Comparison of ENCODE assay signal across 1 cellular context in the genomic region with DNA sequence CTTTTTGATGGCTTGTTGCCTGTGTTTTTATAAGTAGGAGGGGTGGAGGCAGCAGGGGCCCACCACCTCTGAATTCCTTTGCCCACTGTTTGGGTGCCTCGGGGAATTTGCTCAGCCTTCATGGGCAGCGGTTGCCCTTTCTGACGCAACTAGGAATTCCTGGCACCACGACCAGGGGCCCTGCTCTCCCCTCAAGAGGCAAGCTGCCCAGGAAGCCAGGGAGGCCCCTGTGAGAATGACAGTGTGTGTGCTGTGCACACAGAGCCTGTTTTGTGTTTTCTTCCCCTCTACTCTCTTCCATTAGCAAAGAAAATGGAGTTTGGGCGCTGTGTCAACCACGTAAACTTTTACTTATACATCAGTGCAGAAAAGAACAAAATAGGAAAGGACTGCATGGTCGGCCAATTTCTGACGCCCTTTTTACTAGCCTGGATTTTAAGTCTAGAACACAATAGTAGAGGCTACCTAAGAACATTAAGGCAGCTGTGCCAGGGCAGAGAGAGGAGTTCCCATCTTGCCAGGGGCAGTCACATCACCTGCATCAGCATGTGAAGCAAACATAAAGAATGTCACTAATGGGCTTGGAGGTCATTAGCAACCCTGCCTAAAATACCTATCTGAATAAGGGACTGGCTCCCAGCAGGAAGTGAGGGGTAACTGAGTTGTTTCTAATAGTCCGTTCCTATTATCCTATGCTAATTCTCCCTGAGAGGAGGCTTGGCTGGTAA.
TF ChIP-seq lines count a peak whose summit lies in the region.

No MANE protein-coding gene starts in this region.

TF ChIP-seq in HepG2, 621 proteins besides CTCF, POLR2A, EP300 and RAD21 (continued from another document and continues in another):
- TF ChIP-seq, protein P1, sequence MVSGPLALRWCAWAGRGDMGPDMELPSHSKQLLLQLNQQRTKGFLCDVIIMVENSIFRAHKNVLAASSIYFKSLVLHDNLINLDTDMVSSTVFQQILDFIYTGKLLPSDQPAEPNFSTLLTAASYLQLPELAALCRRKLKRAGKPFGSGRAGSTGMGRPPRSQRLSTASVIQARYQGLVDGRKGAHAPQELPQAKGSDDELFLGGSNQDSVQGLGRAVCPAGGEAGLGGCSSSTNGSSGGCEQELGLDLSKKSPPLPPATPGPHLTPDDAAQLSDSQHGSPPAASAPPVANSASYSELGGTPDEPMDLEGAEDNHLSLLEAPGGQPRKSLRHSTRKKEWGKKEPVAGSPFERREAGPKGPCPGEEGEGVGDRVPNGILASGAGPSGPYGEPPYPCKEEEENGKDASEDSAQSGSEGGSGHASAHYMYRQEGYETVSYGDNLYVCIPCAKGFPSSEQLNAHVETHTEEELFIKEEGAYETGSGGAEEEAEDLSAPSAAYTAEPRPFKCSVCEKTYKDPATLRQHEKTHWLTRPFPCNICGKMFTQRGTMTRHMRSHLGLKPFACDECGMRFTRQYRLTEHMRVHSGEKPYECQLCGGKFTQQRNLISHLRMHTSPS (CRISPR knock-in tag; IDR thresholded peaks at IDR 0.05; ENCODE audit: low read depth), result peak; percentile 91
- TF ChIP-seq ZFP1 (CRISPR knock-in tag; IDR thresholded peaks at IDR 0.05) (no peak), ZNF788 (CRISPR knock-in tag; IDR thresholded peaks at IDR 0.05; ENCODE audit: borderline replicate concordance) (no peak), AGO1 (IDR thresholded peaks at IDR 0.05; ENCODE audit: low read depth, low read length, poor library complexity, severe bottlenecking) (no peak), ZNF644 (CRISPR knock-in tag; IDR thresholded peaks at IDR 0.05; ENCODE audit: low read depth) (peak; percentile 50; the same call in 1 of the 2 replicates), HDAC6 (IDR thresholded peaks at IDR 0.05; ENCODE audit: low read depth, low read length) (no peak), RXRA (CRISPR knock-in tag; IDR thresholded peaks at IDR 0.05) (0 out of 2 replicates have a peak, but pooled peaks have one; percentile 22), GTF3A (CRISPR knock-in tag; conservative IDR thresholded peaks at IDR 0.05) (no peak), GATAD2A (CRISPR knock-in tag; IDR thresholded peaks at IDR 0.05) (peak; percentile 76), THAP11 (CRISPR knock-in tag; IDR thresholded peaks at IDR 0.05) (peak; percentile 39; the same call in 1 of the 2 replicates), ZNF549 (CRISPR knock-in tag; IDR thresholded peaks at IDR 0.05) (no peak), DPF2 (CRISPR knock-in tag; IDR thresholded peaks at IDR 0.05; ENCODE audit: borderline replicate concordance, low read depth) (no peak), FOXP1 (IDR thresholded peaks at IDR 0.05) (no peak), FOXP1 (CRISPR knock-in tag; IDR thresholded peaks at IDR 0.05) (0 out of 2 replicates have a peak, but pooled peaks have one; percentile 11), TSC22D2 (CRISPR knock-in tag; IDR thresholded peaks at IDR 0.05; ENCODE audit: borderline replicate concordance) (no peak), ZFP90 (CRISPR knock-in tag; IDR thresholded peaks at IDR 0.05; ENCODE audit: borderline replicate concordance) (no peak), HNRNPL (IDR thresholded peaks at IDR 0.05; ENCODE audit: low read depth, low read length) (peak; percentile 93), SMAD3 (CRISPR knock-in tag; IDR thresholded peaks at IDR 0.05) (0 out of 2 replicates have a peak, but pooled peaks have one; percentile 25), ZNF777 (CRISPR knock-in tag; IDR thresholded peaks at IDR 0.05) (no peak), ZNF883 (CRISPR knock-in tag; IDR thresholded peaks at IDR 0.05; ENCODE audit: not compliant biosample characterization) (no peak), SMARCC2 (IDR thresholded peaks at IDR 0.05) (no peak), NR2F1 (CRISPR knock-in tag; IDR thresholded peaks at IDR 0.05) (no peak), ZNF775 (CRISPR knock-in tag; IDR thresholded peaks at IDR 0.05; ENCODE audit: borderline replicate concordance) (no peak), HDAC2 (CRISPR knock-in tag; IDR thresholded peaks at IDR 0.05) (0 out of 2 replicates have a peak, but pooled peaks have one; percentile 15), TBX2 (CRISPR knock-in tag; IDR thresholded peaks at IDR 0.05; ENCODE audit: borderline replicate concordance) (no peak), SALL1 (CRISPR knock-in tag; IDR thresholded peaks at IDR 0.05) (0 out of 2 replicates have a peak, but pooled peaks have one; percentile 27), NFYB (CRISPR knock-in tag; IDR thresholded peaks at IDR 0.05) (no peak), ZFY (CRISPR knock-in tag; IDR thresholded peaks at IDR 0.05) (peak; percentile 40; the same call in 1 of the 2 replicates), SOX5 (CRISPR knock-in tag; IDR thresholded peaks at IDR 0.05; ENCODE audit: borderline replicate concordance) (peak; percentile 28; the same call in 1 of the 2 replicates), ZNF343 (CRISPR knock-in tag; IDR thresholded peaks at IDR 0.05) (no peak), ZNF383 (CRISPR knock-in tag; IDR thresholded peaks at IDR 0.05; ENCODE audit: borderline replicate concordance) (no peak), SRY (CRISPR knock-in tag; IDR thresholded peaks at IDR 0.05) (no peak)
- TF ChIP-seq, protein P2, sequence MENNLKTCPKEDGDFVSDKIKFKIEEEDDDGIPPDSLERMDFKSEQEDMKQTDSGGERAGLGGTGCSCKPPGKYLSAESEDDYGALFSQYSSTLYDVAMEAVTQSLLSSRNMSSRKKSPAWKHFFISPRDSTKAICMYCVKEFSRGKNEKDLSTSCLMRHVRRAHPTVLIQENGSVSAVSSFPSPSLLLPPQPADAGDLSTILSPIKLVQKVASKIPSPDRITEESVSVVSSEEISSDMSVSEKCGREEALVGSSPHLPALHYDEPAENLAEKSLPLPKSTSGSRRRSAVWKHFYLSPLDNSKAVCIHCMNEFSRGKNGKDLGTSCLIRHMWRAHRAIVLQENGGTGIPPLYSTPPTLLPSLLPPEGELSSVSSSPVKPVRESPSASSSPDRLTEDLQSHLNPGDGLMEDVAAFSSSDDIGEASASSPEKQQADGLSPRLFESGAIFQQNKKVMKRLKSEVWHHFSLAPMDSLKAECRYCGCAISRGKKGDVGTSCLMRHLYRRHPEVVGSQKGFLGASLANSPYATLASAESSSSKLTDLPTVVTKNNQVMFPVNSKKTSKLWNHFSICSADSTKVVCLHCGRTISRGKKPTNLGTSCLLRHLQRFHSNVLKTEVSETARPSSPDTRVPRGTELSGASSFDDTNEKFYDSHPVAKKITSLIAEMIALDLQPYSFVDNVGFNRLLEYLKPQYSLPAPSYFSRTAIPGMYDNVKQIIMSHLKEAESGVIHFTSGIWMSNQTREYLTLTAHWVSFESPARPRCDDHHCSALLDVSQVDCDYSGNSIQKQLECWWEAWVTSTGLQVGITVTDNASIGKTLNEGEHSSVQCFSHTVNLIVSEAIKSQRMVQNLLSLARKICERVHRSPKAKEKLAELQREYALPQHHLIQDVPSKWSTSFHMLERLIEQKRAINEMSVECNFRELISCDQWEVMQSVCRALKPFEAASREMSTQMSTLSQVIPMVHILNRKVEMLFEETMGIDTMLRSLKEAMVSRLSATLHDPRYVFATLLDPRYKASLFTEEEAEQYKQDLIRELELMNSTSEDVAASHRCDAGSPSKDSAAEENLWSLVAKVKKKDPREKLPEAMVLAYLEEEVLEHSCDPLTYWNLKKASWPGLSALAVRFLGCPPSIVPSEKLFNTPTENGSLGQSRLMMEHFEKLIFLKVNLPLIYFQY (CRISPR knock-in tag; IDR thresholded peaks at IDR 0.05; ENCODE audit: borderline replicate concordance), result no peak
- TF ChIP-seq, protein P3, sequence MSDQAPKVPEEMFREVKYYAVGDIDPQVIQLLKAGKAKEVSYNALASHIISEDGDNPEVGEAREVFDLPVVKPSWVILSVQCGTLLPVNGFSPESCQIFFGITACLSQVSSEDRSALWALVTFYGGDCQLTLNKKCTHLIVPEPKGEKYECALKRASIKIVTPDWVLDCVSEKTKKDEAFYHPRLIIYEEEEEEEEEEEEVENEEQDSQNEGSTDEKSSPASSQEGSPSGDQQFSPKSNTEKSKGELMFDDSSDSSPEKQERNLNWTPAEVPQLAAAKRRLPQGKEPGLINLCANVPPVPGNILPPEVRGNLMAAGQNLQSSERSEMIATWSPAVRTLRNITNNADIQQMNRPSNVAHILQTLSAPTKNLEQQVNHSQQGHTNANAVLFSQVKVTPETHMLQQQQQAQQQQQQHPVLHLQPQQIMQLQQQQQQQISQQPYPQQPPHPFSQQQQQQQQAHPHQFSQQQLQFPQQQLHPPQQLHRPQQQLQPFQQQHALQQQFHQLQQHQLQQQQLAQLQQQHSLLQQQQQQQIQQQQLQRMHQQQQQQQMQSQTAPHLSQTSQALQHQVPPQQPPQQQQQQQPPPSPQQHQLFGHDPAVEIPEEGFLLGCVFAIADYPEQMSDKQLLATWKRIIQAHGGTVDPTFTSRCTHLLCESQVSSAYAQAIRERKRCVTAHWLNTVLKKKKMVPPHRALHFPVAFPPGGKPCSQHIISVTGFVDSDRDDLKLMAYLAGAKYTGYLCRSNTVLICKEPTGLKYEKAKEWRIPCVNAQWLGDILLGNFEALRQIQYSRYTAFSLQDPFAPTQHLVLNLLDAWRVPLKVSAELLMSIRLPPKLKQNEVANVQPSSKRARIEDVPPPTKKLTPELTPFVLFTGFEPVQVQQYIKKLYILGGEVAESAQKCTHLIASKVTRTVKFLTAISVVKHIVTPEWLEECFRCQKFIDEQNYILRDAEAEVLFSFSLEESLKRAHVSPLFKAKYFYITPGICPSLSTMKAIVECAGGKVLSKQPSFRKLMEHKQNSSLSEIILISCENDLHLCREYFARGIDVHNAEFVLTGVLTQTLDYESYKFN (CRISPR knock-in tag; conservative IDR thresholded peaks at IDR 0.05), result peak; percentile 41; the same call in 1 of the 2 replicates
- TF ChIP-seq, protein P4, sequence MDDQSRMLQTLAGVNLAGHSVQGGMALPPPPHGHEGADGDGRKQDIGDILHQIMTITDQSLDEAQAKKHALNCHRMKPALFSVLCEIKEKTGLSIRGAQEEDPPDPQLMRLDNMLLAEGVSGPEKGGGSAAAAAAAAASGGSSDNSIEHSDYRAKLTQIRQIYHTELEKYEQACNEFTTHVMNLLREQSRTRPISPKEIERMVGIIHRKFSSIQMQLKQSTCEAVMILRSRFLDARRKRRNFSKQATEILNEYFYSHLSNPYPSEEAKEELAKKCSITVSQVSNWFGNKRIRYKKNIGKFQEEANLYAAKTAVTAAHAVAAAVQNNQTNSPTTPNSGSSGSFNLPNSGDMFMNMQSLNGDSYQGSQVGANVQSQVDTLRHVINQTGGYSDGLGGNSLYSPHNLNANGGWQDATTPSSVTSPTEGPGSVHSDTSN (CRISPR knock-in tag; IDR thresholded peaks at IDR 0.05; ENCODE audit: borderline replicate concordance), result no peak
- TF ChIP-seq, protein P5, sequence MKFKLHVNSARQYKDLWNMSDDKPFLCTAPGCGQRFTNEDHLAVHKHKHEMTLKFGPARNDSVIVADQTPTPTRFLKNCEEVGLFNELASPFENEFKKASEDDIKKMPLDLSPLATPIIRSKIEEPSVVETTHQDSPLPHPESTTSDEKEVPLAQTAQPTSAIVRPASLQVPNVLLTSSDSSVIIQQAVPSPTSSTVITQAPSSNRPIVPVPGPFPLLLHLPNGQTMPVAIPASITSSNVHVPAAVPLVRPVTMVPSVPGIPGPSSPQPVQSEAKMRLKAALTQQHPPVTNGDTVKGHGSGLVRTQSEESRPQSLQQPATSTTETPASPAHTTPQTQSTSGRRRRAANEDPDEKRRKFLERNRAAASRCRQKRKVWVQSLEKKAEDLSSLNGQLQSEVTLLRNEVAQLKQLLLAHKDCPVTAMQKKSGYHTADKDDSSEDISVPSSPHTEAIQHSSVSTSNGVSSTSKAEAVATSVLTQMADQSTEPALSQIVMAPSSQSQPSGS (CRISPR knock-in tag; IDR thresholded peaks at IDR 0.05), result no peak
- TF ChIP-seq, protein P6, sequence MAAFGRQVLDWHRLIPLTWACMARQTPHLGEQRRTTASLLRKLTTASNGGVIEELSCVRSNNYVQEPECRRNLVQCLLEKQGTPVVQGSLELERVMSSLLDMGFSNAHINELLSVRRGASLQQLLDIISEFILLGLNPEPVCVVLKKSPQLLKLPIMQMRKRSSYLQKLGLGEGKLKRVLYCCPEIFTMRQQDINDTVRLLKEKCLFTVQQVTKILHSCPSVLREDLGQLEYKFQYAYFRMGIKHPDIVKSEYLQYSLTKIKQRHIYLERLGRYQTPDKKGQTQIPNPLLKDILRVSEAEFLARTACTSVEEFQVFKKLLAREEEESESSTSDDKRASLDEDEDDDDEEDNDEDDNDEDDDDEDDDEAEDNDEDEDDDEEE (CRISPR knock-in tag; IDR thresholded peaks at IDR 0.05), result no peak
- TF ChIP-seq, protein P7, sequence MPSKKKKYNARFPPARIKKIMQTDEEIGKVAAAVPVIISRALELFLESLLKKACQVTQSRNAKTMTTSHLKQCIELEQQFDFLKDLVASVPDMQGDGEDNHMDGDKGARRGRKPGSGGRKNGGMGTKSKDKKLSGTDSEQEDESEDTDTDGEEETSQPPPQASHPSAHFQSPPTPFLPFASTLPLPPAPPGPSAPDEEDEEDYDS (CRISPR knock-in tag; IDR thresholded peaks at IDR 0.05), result no peak
- TF ChIP-seq, protein P8, sequence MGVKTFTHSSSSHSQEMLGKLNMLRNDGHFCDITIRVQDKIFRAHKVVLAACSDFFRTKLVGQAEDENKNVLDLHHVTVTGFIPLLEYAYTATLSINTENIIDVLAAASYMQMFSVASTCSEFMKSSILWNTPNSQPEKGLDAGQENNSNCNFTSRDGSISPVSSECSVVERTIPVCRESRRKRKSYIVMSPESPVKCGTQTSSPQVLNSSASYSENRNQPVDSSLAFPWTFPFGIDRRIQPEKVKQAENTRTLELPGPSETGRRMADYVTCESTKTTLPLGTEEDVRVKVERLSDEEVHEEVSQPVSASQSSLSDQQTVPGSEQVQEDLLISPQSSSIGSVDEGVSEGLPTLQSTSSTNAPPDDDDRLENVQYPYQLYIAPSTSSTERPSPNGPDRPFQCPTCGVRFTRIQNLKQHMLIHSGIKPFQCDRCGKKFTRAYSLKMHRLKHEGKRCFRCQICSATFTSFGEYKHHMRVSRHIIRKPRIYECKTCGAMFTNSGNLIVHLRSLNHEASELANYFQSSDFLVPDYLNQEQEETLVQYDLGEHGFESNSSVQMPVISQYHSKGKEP (CRISPR knock-in tag; IDR thresholded peaks at IDR 0.05), result no peak
- TF ChIP-seq, protein P9, sequence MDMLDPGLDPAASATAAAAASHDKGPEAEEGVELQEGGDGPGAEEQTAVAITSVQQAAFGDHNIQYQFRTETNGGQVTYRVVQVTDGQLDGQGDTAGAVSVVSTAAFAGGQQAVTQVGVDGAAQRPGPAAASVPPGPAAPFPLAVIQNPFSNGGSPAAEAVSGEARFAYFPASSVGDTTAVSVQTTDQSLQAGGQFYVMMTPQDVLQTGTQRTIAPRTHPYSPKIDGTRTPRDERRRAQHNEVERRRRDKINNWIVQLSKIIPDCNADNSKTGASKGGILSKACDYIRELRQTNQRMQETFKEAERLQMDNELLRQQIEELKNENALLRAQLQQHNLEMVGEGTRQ (IDR thresholded peaks at IDR 0.05; ENCODE audit: low read depth, low read length), result no peak
- TF ChIP-seq, protein P9 (CRISPR knock-in tag; IDR thresholded peaks at IDR 0.05; ENCODE audit: borderline replicate concordance), result no peak
- TF ChIP-seq, protein P10, sequence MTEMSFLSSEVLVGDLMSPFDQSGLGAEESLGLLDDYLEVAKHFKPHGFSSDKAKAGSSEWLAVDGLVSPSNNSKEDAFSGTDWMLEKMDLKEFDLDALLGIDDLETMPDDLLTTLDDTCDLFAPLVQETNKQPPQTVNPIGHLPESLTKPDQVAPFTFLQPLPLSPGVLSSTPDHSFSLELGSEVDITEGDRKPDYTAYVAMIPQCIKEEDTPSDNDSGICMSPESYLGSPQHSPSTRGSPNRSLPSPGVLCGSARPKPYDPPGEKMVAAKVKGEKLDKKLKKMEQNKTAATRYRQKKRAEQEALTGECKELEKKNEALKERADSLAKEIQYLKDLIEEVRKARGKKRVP (CRISPR knock-in tag; IDR thresholded peaks at IDR 0.05), result peak in 1 of 2 experiments; percentile 90; a peak in 2 of 4 replicates
